In genomic region chr19:15450528-15450890, GRCh38 we compare ENCODE assay signal across 9 cellular contexts. TPM values are rescaled to one million over a fixed set of nuclear protein-coding genes. Genes with fewer than 3 reads are reported as not detected.
DNase-seq lines count a peak whose midpoint lies in the region; ATAC-seq and TF ChIP-seq lines count a peak whose summit lies in the region.
"Had no signal": no experiment of that assay in that cellular context is flagged by ENCODE, and none has a peak within 500 bp of the region (broad histone marks: within the 10 kb centered on the region; RNA-seq: fewer than 3 reads in every experiment).

No MANE protein-coding gene starts in this region.

- H3K36me3 ChIP-seq in right atrium auricular region (no peaks in the 10 kb centered on the region), iPS-20b (ENCODE audit: insufficient read depth, low read depth, low read length) (no peaks in the 10 kb centered on the region), uterus (no peaks in the 10 kb centered on the region)
- H3K36me3 ChIP-seq: ovary had no signal

- H3K4me1 ChIP-seq in right atrium auricular region: peaks cover 0 to 36% of the 10 kb centered on the region in 2 donors
- H3K4me1 ChIP-seq in iPS-20b (ENCODE audit: insufficient read depth, low read length): no peaks in the 10 kb centered on the region; the same call in 1 of the 2 replicates
- peaks cover 0 to 9% of the 10 kb centered on the region in 2 donors for H3K4me1 ChIP-seq in uterus

- no peak overlapping the region for H3K9ac ChIP-seq in iPS-20b (ENCODE audit: low read depth, low read length)

- intact Hi-C loops in left cardiac atrium (cut with DNase I): loop anchor here (10.0 kb wide), 1 partner anchor 104 kb away; no protein-coding TSS in a partner anchor
- intact Hi-C loops in uterus (cut with DNase I; ENCODE audit: low total_unique reads): no loop called here

- H3K4me3 ChIP-seq in right atrium auricular region (no peak overlapping the region), iPS-20b (ENCODE audit: low read length) (peak overlapping the region; percentile 74; the same call in 1 of the 2 replicates), uterus (no peak overlapping the region)
- H3K4me3 ChIP-seq: ovary had no signal

- H3K27me3 ChIP-seq in right atrium auricular region: peaks cover 0 to 8% of the 10 kb centered on the region in 2 donors
- H3K27me3 ChIP-seq in iPS-20b (ENCODE audit: insufficient read depth, low read length): peaks cover 30% of the 10 kb centered on the region
- peaks cover 0 to under 1% of the 10 kb centered on the region in 2 donors for H3K27me3 ChIP-seq in uterus
- H3K27me3 ChIP-seq: ovary had no signal

- H3K9me3 ChIP-seq in right atrium auricular region: no peaks in the 10 kb centered on the region
- no peaks in the 10 kb centered on the region for H3K9me3 ChIP-seq in iPS-20b (ENCODE audit: insufficient read depth, low read depth, low read length)
- no peaks in the 10 kb centered on the region for H3K9me3 ChIP-seq in uterus
- H3K9me3 ChIP-seq: ovary had no signal

- no peak for ATAC-seq in left cardiac atrium
- ATAC-seq in GM18873 (IDR thresholded peaks at IDR 0.05; ENCODE audit: low FRiP score, unreplicated experiment): no peak

- TF ChIP-seq CTCF in right atrium auricular region (IDR thresholded peaks at IDR 0.05) (no peak), uterus (IDR thresholded peaks at IDR 0.05) (no peak)

- H3K27ac ChIP-seq in right atrium auricular region: peak overlapping the region; percentile 49 to 75
- no peak overlapping the region for H3K27ac ChIP-seq in iPS-20b (ENCODE audit: low read length)
- H3K27ac ChIP-seq in uterus: peak overlapping the region; percentile 66 to 93
- H3K27ac ChIP-seq: C4-2B had no signal

- no peak for TF ChIP-seq POLR2A in uterus (IDR thresholded peaks at IDR 0.05)

- DNase-seq in right atrium auricular region (ENCODE audit: low spot score) (no peak), left cardiac atrium (no peak), uterus (no peak), Kasumi-1 (lab: John Stamatoyannopoulos, UW) (no peak)

RNA-seq across cellular contexts. Expression of gene WIZ, which starts 0.8 kb away (rescaled TPM):
- total RNA-seq in right atrium auricular region (10 to 100 TPM; 22.4 to 44.2 TPM), left cardiac atrium (10 to 100 TPM; 26.9 to 28.7 TPM), uterus (10 to 100 TPM in 1 of 4 donors, 1 to 10 TPM in 3; 6.5 to 53.9 (median 8.5) TPM)

RNA-seq across cellular contexts. Expression of gene RASAL3, which starts 13.8 kb away (rescaled TPM):
- 1 to 10 TPM in 1 of 2 donors, under 1 TPM in 1; 0.48 to 1.7 TPM for total RNA-seq in right atrium auricular region
- total RNA-seq in left cardiac atrium: 1 to 10 TPM; 1.7 to 2.0 TPM
- total RNA-seq in uterus: 1 to 10 TPM in 2 of 4 donors, under 1 TPM in 1, not detected in 1; 0.51 to 4.3 (median 1.1) TPM
- total RNA-seq: NCI-H460 had no signal

RNA-seq across cellular contexts. Expression of gene PGLYRP2, which starts 28.8 kb away (rescaled TPM):
- total RNA-seq in right atrium auricular region: not detected
- total RNA-seq in left cardiac atrium: not detected
- total RNA-seq in uterus: not detected
- total RNA-seq: NCI-H460 had no signal

RNA-seq across cellular contexts. Expression of gene AKAP8L, which starts 31.7 kb away (rescaled TPM):
- 10 to 100 TPM; 66.5 to 78.2 TPM for total RNA-seq in right atrium auricular region
- total RNA-seq in left cardiac atrium: 10 to 100 TPM; 61.5 to 74.2 TPM
- 100 to 1,000 TPM in 2 of 4 donors, 10 to 100 TPM in 2; 82.4 to 157 (median 117) TPM for total RNA-seq in uterus

RNA-seq across cellular contexts. Expression of gene CYP4F22, which starts 57.8 kb away (rescaled TPM):
- total RNA-seq in right atrium auricular region (not detected), left cardiac atrium (not detected), uterus (not detected)
- total RNA-seq: NCI-H460 had no signal
